Comparison of ENCODE assay signal across 8 cellular contexts in genomic region chr1:241518447-241519307, GRCh38. TPM values are rescaled to one million over a fixed set of nuclear protein-coding genes. Genes with fewer than 3 reads are reported as not detected.
A peak's percentile ranks its signal among the peaks of the same experiment; 100 is the strongest.
DNase-seq lines count a peak whose midpoint lies in the region; ATAC-seq and TF ChIP-seq lines count a peak whose summit lies in the region.

No MANE protein-coding gene starts in this region.

- H3K36me3 ChIP-seq in A673 (ENCODE audit: insufficient read depth, low read length, poor library complexity, severe bottlenecking): peaks cover 14% of the 10 kb centered on the region
- H3K36me3 ChIP-seq in RWPE2 (ENCODE audit: low read depth): peaks cover 26% of the 10 kb centered on the region

- intact Hi-C loops in A673 (cut with micrococcal nuclease; ENCODE audit: unreplicated experiment): no loop called here
- intact Hi-C loops in left colon (cut with DNase I, micrococcal nuclease): no loop called here

- H3K4me1 ChIP-seq in A673 (ENCODE audit: insufficient read depth, low read length, poor library complexity, severe bottlenecking): no peaks in the 10 kb centered on the region
- no peaks in the 10 kb centered on the region for H3K4me1 ChIP-seq in RWPE2 (ENCODE audit: insufficient read depth, poor library complexity, severe bottlenecking)

- no peak for DNase-seq in A673 (ENCODE audit: low spot score)
- DNase-seq in RWPE2 (ENCODE audit: low spot score): peak; percentile 29
- no peak for DNase-seq in central memory CD8-positive, alpha-beta T cell (ENCODE audit: low spot score in 2 of 2)
- DNase-seq in left colon: peak in 1 of 2 donors; percentile 26
- DNase-seq in stimulated activated CD4-positive, alpha-beta T cell treated with anti-CD3 and anti-CD28 coated beads, Interleukin-4, amount 100 ng/mL, for 4 hours: peak; percentile 14 to 36
- no peak for DNase-seq in AML-193 (lab: John Stamatoyannopoulos, UW)

- no peak overlapping the region for H3K4me3 Mint-ChIP-seq in central memory CD8-positive, alpha-beta T cell

- H3K27me3 Mint-ChIP-seq in central memory CD8-positive, alpha-beta T cell: peaks cover 24% of the 10 kb centered on the region

- ATAC-seq in GM18867 (IDR thresholded peaks at IDR 0.05; ENCODE audit: unreplicated experiment): peak; percentile 37
- ATAC-seq in HG03045 (IDR thresholded peaks at IDR 0.05; ENCODE audit: unreplicated experiment): peak; percentile 33
- ATAC-seq in RWPE2 (ENCODE audit: low read depth): peak; percentile 37
- peak; percentile 6 for ATAC-seq in central memory CD8-positive, alpha-beta T cell (replicated peaks; ENCODE audit: extremely low read depth, poor library complexity, severe bottlenecking)
- peak; percentile 45 for ATAC-seq in left colon

- peaks cover 7% of the 10 kb centered on the region for H3K36me3 Mint-ChIP-seq in central memory CD8-positive, alpha-beta T cell (ENCODE audit: insufficient read depth)

- TSS peak; percentile 57 for BruUV-seq in A673 (replicated peaks; lab: Mats Ljungman, UMichigan)

- TF ChIP-seq CTCF in A673 (conservative IDR thresholded peaks at IDR 0.05; ENCODE audit: low read depth, low read length) (no peak), RWPE2 (IDR thresholded peaks at IDR 0.05; ENCODE audit: poor library complexity, severe bottlenecking) (no peak)

- no peaks in the 10 kb centered on the region for H3K9me3 ChIP-seq in A673 (ENCODE audit: low read depth, low read length, poor library complexity, severe bottlenecking)
- no peaks in the 10 kb centered on the region for H3K9me3 ChIP-seq in RWPE2 (ENCODE audit: severe bottlenecking)

- peak overlapping the region; percentile 73 for H3K4me3 ChIP-seq in A673 (ENCODE audit: low read depth, low read length, poor library complexity, severe bottlenecking)
- H3K4me3 ChIP-seq in RWPE2 (ENCODE audit: severe bottlenecking): peak overlapping the region; percentile 91

- H3K4me1 Mint-ChIP-seq in central memory CD8-positive, alpha-beta T cell: peaks cover 13% of the 10 kb centered on the region

- no peaks in the 10 kb centered on the region for H3K27me3 ChIP-seq in A673 (replicated peaks; ENCODE audit: insufficient read depth, low read depth, low read length, poor library complexity)
- H3K27me3 ChIP-seq in RWPE2 (ENCODE audit: insufficient read depth, poor library complexity, severe bottlenecking): no peaks in the 10 kb centered on the region

- no peak overlapping the region for H3K27ac Mint-ChIP-seq in central memory CD8-positive, alpha-beta T cell (ENCODE audit: low read depth)

- H3K27ac ChIP-seq in A673 (ENCODE audit: low read depth, low read length, poor library complexity, severe bottlenecking) (peak overlapping the region; percentile 74), RWPE2 (ENCODE audit: poor library complexity, severe bottlenecking) (peak overlapping the region; percentile 63)

- POLR2A ChIA-PET in A673 (lab: Charles Lee; ENCODE audit: low non-redundant PET): no interaction called here

- no peaks in the 10 kb centered on the region for H3K9me3 Mint-ChIP-seq in central memory CD8-positive, alpha-beta T cell

- CTCF ChIA-PET in A673 (lab: Charles Lee): no interaction called here

RNA-seq across cellular contexts. Expression of gene FH, which starts 0.9 kb away (rescaled TPM):
- total RNA-seq in A673 (2021): 73.6 and 75.4 TPM in 2 replicates
- 100 to 1,000 TPM; 103 to 119 TPM for total RNA-seq in left colon

RNA-seq across cellular contexts. Expression of gene KMO, which starts 13.5 kb away (rescaled TPM):
- total RNA-seq in A673 (2021) (11.8 and 12.7 TPM in 2 replicates), left colon (under 1 TPM; 0.21 to 0.78 TPM)

Comparison
In these comparisons a context has a peak if more than half of its experiments do, and no peak if none do; other contexts are left out.
1. DNase-seq: peak in RWPE2 (single experiment) and stimulated activated CD4-positive, alpha-beta T cell treated with anti-CD3 and anti-CD28 coated beads, Interleukin-4, amount 100 ng/mL, for 4 hours (2 of 2); none in A673 (single experiment), central memory CD8-positive, alpha-beta T cell (0 of 2) and AML-193 (0 of 2).
2. Peak in every context shown above with its lines, with median percentiles within 50 percentile points of each other: ATAC-seq.